In the genomic region with DNA sequence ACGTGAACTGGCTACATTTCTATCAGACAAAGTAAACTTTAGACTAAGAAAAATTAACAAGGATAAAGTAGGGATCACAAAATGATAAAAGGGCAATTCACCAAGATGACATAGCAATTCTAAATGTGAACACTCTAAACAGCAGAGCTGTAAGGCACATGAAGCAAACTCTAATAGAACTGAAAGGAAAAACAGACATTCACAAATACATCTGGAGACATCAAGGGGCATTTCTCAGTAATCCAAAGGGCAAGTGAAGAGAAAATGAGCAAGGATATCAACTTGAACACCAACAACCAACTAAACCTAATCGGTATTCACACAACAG, we compare ENCODE assay signal across 14 cellular contexts. TPM values are rescaled to one million over a fixed set of nuclear protein-coding genes. Genes with fewer than 3 reads are reported as not detected.
DNase-seq lines count a peak whose midpoint lies in the region; ATAC-seq and TF ChIP-seq lines count a peak whose summit lies in the region.
"Had no signal": no experiment of that assay in that cellular context is flagged by ENCODE, and none has a peak within 500 bp of the region (broad histone marks: within the 10 kb centered on the region; RNA-seq: fewer than 3 reads in every experiment).

No MANE protein-coding gene starts in this region.

- peaks cover 98% of the 10 kb centered on the region for H3K79me2 ChIP-seq in DND-41 (ENCODE audit: insufficient read depth, low read length)

- no peaks in the 10 kb centered on the region for H3K27me3 ChIP-seq in DND-41 (ENCODE audit: insufficient read depth, low read length, poor library complexity)
- no peaks in the 10 kb centered on the region for H3K27me3 ChIP-seq in endodermal cell (ENCODE audit: control insufficient read depth, insufficient read depth, low read length, poor library complexity, severe bottlenecking)
- H3K27me3 ChIP-seq: dorsolateral prefrontal cortex had no signal

- H3K4me3 ChIP-seq in DND-41 (ENCODE audit: low read depth in 1 of 2, low read length in 2 of 2) (no peak overlapping the region), endodermal cell (ENCODE audit: low read length) (no peak overlapping the region)
- H3K4me3 ChIP-seq: dorsolateral prefrontal cortex had no signal

- H3K27ac ChIP-seq in DND-41 (ENCODE audit: low read length) = peak overlapping the region; percentile 55
- peak overlapping the region; percentile 16 for H3K27ac ChIP-seq in KOPT-K1 (ENCODE audit: low read depth, low read length, poor library complexity, severe bottlenecking)
- H3K27ac ChIP-seq in endodermal cell (ENCODE audit: low read depth, low read length) = no peak overlapping the region
- H3K27ac ChIP-seq: dorsolateral prefrontal cortex, WERI-Rb-1 had no signal

- peaks cover 23% of the 10 kb centered on the region for H3K4me1 ChIP-seq in DND-41 (ENCODE audit: insufficient read depth, low read length)
- no peaks in the 10 kb centered on the region for H3K4me1 ChIP-seq in endodermal cell (ENCODE audit: control insufficient read depth, insufficient read depth, low read length)

- H3K4me2 ChIP-seq in DND-41 (ENCODE audit: insufficient read depth, low read length) = 0 out of 2 replicates have a peak overlapping the region, but pooled peaks have one; percentile 18

- peaks cover 6% of the 10 kb centered on the region for H3K36me3 Mint-ChIP-seq in effector memory CD8-positive, alpha-beta T cell (ENCODE audit: insufficient read depth)
- H3K36me3 Mint-ChIP-seq in naive thymus-derived CD8-positive, alpha-beta T cell = peaks cover 4 to 17% (median 15%) of the 10 kb centered on the region in 3 donors
- H3K36me3 Mint-ChIP-seq in endodermal cell (ENCODE audit: low read depth) = peaks cover 16% of the 10 kb centered on the region

- 75% methylated on average over 2 of the region's 2 CpGs; no CpG with 5 or more reads in 1 of the 2 experiments for WGBS in endodermal cell (ENCODE audit: insufficient coverage in 1 of 2, insufficient read length in 1 of 2), 2 experiments

- 0 out of 3 replicates have a peak, but pooled peaks have one; percentile 29 for ATAC-seq in DND-41 (ENCODE audit: insufficient read depth, low read depth)
- ATAC-seq in effector memory CD8-positive, alpha-beta T cell (replicated peaks) = no peak
- ATAC-seq in naive thymus-derived CD8-positive, alpha-beta T cell = no peak

- no peaks in the 10 kb centered on the region for H3K27me3 Mint-ChIP-seq in effector memory CD8-positive, alpha-beta T cell
- no peaks in the 10 kb centered on the region for H3K27me3 Mint-ChIP-seq in naive thymus-derived CD8-positive, alpha-beta T cell
- no peaks in the 10 kb centered on the region for H3K27me3 Mint-ChIP-seq in endodermal cell (ENCODE audit: insufficient read depth)

- H3K9me3 ChIP-seq in DND-41 (ENCODE audit: insufficient read depth, low read length, severe bottlenecking) (no peaks in the 10 kb centered on the region), KOPT-K1 (ENCODE audit: insufficient read depth, low read length, poor library complexity, severe bottlenecking) (peaks cover 6% of the 10 kb centered on the region), endodermal cell (ENCODE audit: control insufficient read depth, low read length) (peaks cover 5% of the 10 kb centered on the region)

- H2AFZ ChIP-seq in DND-41 (ENCODE audit: low read depth, low read length) = no peak overlapping the region

- peak overlapping the region; percentile 74 to 86 for H3K27ac Mint-ChIP-seq in effector memory CD8-positive, alpha-beta T cell
- peak overlapping the region in 7 of 10 donors; percentile 6 to 86 (median 46) for H3K27ac Mint-ChIP-seq in naive thymus-derived CD8-positive, alpha-beta T cell
- no peak overlapping the region for H3K27ac Mint-ChIP-seq in endodermal cell

- no peak for TF ChIP-seq CTCF in DND-41 (IDR thresholded peaks at IDR 0.05; ENCODE audit: borderline replicate concordance, extremely low read depth, low read length, poor library complexity, severe bottlenecking)
- no peak for TF ChIP-seq CTCF in GM13977 (IDR thresholded peaks at IDR 0.05; ENCODE audit: extremely low read depth, insufficient read depth, missing control alignments)
- TF ChIP-seq CTCF in endodermal cell (conservative IDR thresholded peaks at IDR 0.05) = no peak

- DNase-seq in DND-41 = no peak
- DNase-seq in effector memory CD8-positive, alpha-beta T cell = no peak
- DNase-seq in naive thymus-derived CD8-positive, alpha-beta T cell = no peak
- no peak for DNase-seq in LoVo (ENCODE audit: low spot score)
- no peak for DNase-seq in DMS114 treated with DMSO at 0.1 percent for 48 hours (lab: John Stamatoyannopoulos, UW; ENCODE audit: unreplicated experiment)
- DNase-seq in GM13977 (ENCODE audit: low spot score) = no peak
- DNase-seq in endodermal cell = no peak
- DNase-seq: AML-193, DMS53, dorsolateral prefrontal cortex, NCI-H2171 treated with DMSO at 0.1 percent for 48 hours, T-helper 1 cell, WERI-Rb-1 had no signal

- H3K4me1 Mint-ChIP-seq in effector memory CD8-positive, alpha-beta T cell (ENCODE audit: low read depth in 2 of 2) = peaks cover 44 to 64% of the 10 kb centered on the region in 2 donors
- peaks cover 40 to 72% (median 60%) of the 10 kb centered on the region in 4 donors for H3K4me1 Mint-ChIP-seq in naive thymus-derived CD8-positive, alpha-beta T cell
- peaks cover 13% of the 10 kb centered on the region for H3K4me1 Mint-ChIP-seq in endodermal cell

- H3K36me3 ChIP-seq in DND-41 (ENCODE audit: insufficient read depth, low read length) = peaks cover 5% of the 10 kb centered on the region; the same call in 1 of the 2 replicates
- H3K36me3 ChIP-seq in KOPT-K1 (ENCODE audit: insufficient read depth, low read length) = peaks cover 5% of the 10 kb centered on the region; the same call in 1 of the 2 replicates
- no peaks in the 10 kb centered on the region for H3K36me3 ChIP-seq in endodermal cell (ENCODE audit: control insufficient read depth, insufficient read depth, low read length)

- H3K9ac ChIP-seq in DND-41 (ENCODE audit: low read depth, low read length) (peak overlapping the region; percentile 2; the same call in 1 of the 2 replicates), endodermal cell (ENCODE audit: extremely low read depth, low read length, poor library complexity, severe bottlenecking) (no peak overlapping the region)

- in situ Hi-C loops in GM13977 (cut with MboI; ENCODE audit: low pct_unique_long_range_greater_than_20kb, low sequenced_read_pairs, unreplicated experiment) = no loop called here

- POLR2A ChIA-PET in naive thymus-derived CD8-positive, alpha-beta T cell (lab: Charles Lee) = interaction anchor here (0.7 kb wide), 1 partner anchor 11 kb away, joined by 3 read pairs; no protein-coding TSS in a partner anchor

- H3K9me3 Mint-ChIP-seq in effector memory CD8-positive, alpha-beta T cell = no peaks in the 10 kb centered on the region
- peaks cover 0 to 4% (median 1%) of the 10 kb centered on the region in 9 donors for H3K9me3 Mint-ChIP-seq in naive thymus-derived CD8-positive, alpha-beta T cell
- peaks cover 23% of the 10 kb centered on the region for H3K9me3 Mint-ChIP-seq in endodermal cell

- peaks cover 87% of the 10 kb centered on the region for H4K20me1 ChIP-seq in DND-41 (ENCODE audit: insufficient read depth, low read length)

- peak overlapping the region in 1 of 2 donors; percentile 11 for H3K4me3 Mint-ChIP-seq in effector memory CD8-positive, alpha-beta T cell
- H3K4me3 Mint-ChIP-seq in naive thymus-derived CD8-positive, alpha-beta T cell = peak overlapping the region in 2 of 10 donors; percentile 6 to 12
- no peak overlapping the region for H3K4me3 Mint-ChIP-seq in endodermal cell

RNA-seq across cellular contexts. Expression of a gene that starts 12.7 kb away (rescaled TPM):
- 10 to 100 TPM; 46.0 to 48.6 TPM for total RNA-seq in naive thymus-derived CD8-positive, alpha-beta T cell
- 10 to 100 TPM in 2 of 3 donors, 1 to 10 TPM in 1; 8.5 to 14.6 (median 10.6) TPM for polyA plus RNA-seq in naive thymus-derived CD8-positive, alpha-beta T cell
- 10 to 100 TPM; 34.7 to 55.3 TPM for total RNA-seq in endodermal cell
- polyA plus RNA-seq in endodermal cell (2013, experiment 1 of 2) = 35.8 TPM
- 32.8 TPM for polyA plus RNA-seq in endodermal cell (2013, experiment 2 of 2)
